Comparison of ENCODE assay signal across 29 cellular contexts in the genomic region with DNA sequence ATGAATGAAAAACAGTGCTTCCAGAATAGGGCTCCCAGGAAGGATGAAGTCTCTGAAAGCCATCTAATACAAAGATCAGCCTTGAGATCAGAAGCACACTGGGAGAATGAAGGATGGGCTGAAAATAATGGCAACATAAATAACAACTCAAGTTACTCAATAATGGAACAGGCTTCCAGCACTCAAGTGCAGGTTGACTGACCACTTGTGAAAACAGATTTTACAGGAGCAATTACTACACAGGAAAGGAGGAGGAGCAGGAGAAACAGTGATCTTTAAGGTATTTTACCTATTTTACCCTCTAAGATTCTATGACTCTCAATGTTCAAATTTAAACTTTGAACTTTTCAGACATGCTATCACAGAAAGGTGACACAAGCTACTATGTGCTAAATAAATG.
"Had no signal": no experiment of that assay in that cellular context is flagged by ENCODE, and none has a peak within 500 bp of the region (broad histone marks: within the 10 kb centered on the region; RNA-seq: fewer than 3 reads in every experiment).

No MANE protein-coding gene starts in this region.

- H3K9me3 ChIP-seq: adrenal gland, body of pancreas, esophagus squamous epithelium, pancreas had no signal

- H3K4me3 Mint-ChIP-seq: activated CD4-positive, alpha-beta T cell treated with anti-CD3 and anti-CD28 coated beads, Interleukin-2, amount 10 ng/mL, durations not matched to agents 7 days and 5 days; activated CD8-positive, alpha-beta T cell treated with anti-CD3 and anti-CD28 coated beads for 36 hours; activated naive CD4-positive, alpha-beta T cell treated with anti-CD3 and anti-CD28 coated beads for 36 hours; activated naive CD8-positive, alpha-beta T cell treated with anti-CD3 and anti-CD28 coated beads for 36 hours; activated T-cell treated with anti-CD3 and anti-CD28 coated beads, Interleukin-2, amount 50 U/mL, for 4 hours; neural crest cell; stimulated activated naive CD8-positive, alpha-beta T cell treated with anti-CD3 and anti-CD28 coated beads, Interleukin-15, Interleukin-2, amounts not matched to agents 100 ng/mL and 50 ng/mL, for 24 hours; T-helper 1 cell treated with Interleukin-12 subunit alpha and Interleukin-12 subunit beta and Interleukin-4 antibody, amounts not matched to agents 30 μg/mL and 1 μg/mL, for 36 hours had no signal

- H3K36me3 ChIP-seq: adrenal gland, pancreas had no signal

- H3K27me3 Mint-ChIP-seq: activated CD4-positive, alpha-beta T cell treated with anti-CD3 and anti-CD28 coated beads, Interleukin-2, amount 10 ng/mL, durations not matched to agents 7 days and 5 days; activated CD8-positive, alpha-beta T cell treated with anti-CD3 and anti-CD28 coated beads for 36 hours; activated naive CD8-positive, alpha-beta T cell treated with anti-CD3 and anti-CD28 coated beads for 36 hours; stimulated activated naive CD8-positive, alpha-beta T cell treated with anti-CD3 and anti-CD28 coated beads, Interleukin-15, Interleukin-2, amounts not matched to agents 100 ng/mL and 50 ng/mL, for 24 hours had no signal

- ATAC-seq: activated CD8-positive, alpha-beta T cell treated with anti-CD3 and anti-CD28 coated beads for 36 hours; activated T-cell treated with anti-CD3 and anti-CD28 coated beads, Interleukin-2, amount 50 U/mL, for 4 hours; body of pancreas; heart right ventricle; pancreas; right cardiac atrium had no signal

- H3K27me3 ChIP-seq: adrenal gland, body of pancreas, esophagus squamous epithelium, heart right ventricle, pancreas had no signal

- H3K4me1 ChIP-seq: body of pancreas, esophagus squamous epithelium had no signal

- H3K4me1 Mint-ChIP-seq: neural crest cell had no signal

- H3K27ac ChIP-seq: adrenal gland, body of pancreas, esophagus squamous epithelium, heart right ventricle, left ventricle myocardium inferior, pancreas, thoracic aorta, WERI-Rb-1 had no signal

- H3K4me3 ChIP-seq: adrenal gland, body of pancreas, esophagus squamous epithelium, heart right ventricle, left ventricle myocardium inferior, lung, pancreas, thoracic aorta had no signal

- DNase-seq: activated CD4-positive, alpha-beta T cell treated with anti-CD3 and anti-CD28 coated beads, Interleukin-2, amount 10 ng/mL, durations not matched to agents 7 days and 5 days; activated CD4-positive, CD25-positive, alpha-beta regulatory T cell treated with anti-CD3 and anti-CD28 coated beads, Interleukin-2, amount 50 U/mL, for 72 hours; activated CD8-positive, alpha-beta T cell treated with anti-CD3 and anti-CD28 coated beads for 36 hours; activated effector memory CD4-positive, alpha-beta T cell treated with Interleukin-2 at 50 U/mL for 16 hours; activated naive CD4-positive, alpha-beta T cell treated with anti-CD3 and anti-CD28 coated beads for 36 hours; activated naive CD8-positive, alpha-beta T cell treated with anti-CD3 and anti-CD28 coated beads for 36 hours; activated T-cell treated with anti-CD3 and anti-CD28 coated beads, Interleukin-2, amount 50 U/mL, for 4 hours; adrenal gland; aorta; body of pancreas; dermis blood vessel endothelial cell; effector CD4-positive, alpha-beta T cell; esophagus squamous epithelium; foreskin melanocyte; heart right ventricle; left ventricle myocardium inferior; nucleus accumbens; pancreas; right cardiac atrium; stimulated activated CD4-positive, alpha-beta T cell treated with anti-CD3 and anti-CD28 coated beads, Interleukin-4, amount 100 ng/mL, for 1 hour; SW 1271; T-helper 9 cell; trophoblast cell; WERI-Rb-1 had no signal

- H3K27ac Mint-ChIP-seq: activated CD4-positive, alpha-beta T cell treated with anti-CD3 and anti-CD28 coated beads, Interleukin-2, amount 10 ng/mL, durations not matched to agents 7 days and 5 days; activated CD8-positive, alpha-beta T cell treated with anti-CD3 and anti-CD28 coated beads for 36 hours; activated naive CD4-positive, alpha-beta T cell treated with anti-CD3 and anti-CD28 coated beads for 36 hours; activated naive CD8-positive, alpha-beta T cell treated with anti-CD3 and anti-CD28 coated beads for 36 hours; stimulated activated naive CD8-positive, alpha-beta T cell treated with anti-CD3 and anti-CD28 coated beads, Interleukin-15, Interleukin-2, amounts not matched to agents 100 ng/mL and 50 ng/mL, for 24 hours; T-helper 1 cell treated with Interleukin-12 subunit alpha and Interleukin-12 subunit beta and Interleukin-4 antibody, amounts not matched to agents 30 μg/mL and 1 μg/mL, for 36 hours had no signal
